In the genomic region with DNA sequence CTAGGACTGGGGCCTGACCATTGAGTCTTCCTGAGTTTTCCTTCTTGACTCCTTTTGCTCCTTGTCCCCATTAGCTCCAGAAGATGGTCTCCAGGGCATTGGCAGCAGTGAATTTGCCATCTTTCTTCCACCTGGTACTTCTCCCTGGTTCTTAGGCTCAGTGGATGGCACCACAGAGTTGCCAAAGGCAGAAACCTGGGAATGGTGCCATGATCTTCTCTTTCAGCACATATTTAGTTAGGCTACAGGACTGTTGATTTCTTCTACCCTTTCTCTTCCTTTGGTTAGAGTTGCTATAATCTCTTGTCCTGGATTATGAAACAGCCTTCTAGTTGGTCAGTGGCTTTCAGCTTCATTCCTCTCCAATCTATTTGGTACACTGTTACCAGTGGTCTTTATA, we compare ENCODE assay signal across 26 cellular contexts.
"Had no signal": no experiment of that assay in that cellular context is flagged by ENCODE, and none has a peak within 500 bp of the region (broad histone marks: within the 10 kb centered on the region; RNA-seq: fewer than 3 reads in every experiment).

No MANE protein-coding gene starts in this region.

- DNase-seq: activated CD4-positive, alpha-beta T cell treated with anti-CD3 and anti-CD28 coated beads for 1 hour; activated CD4-positive, alpha-beta T cell treated with anti-CD3 and anti-CD28 coated beads, Interleukin-2, amount 10 ng/mL, durations not matched to agents 24 days and 14 days; activated CD4-positive, alpha-beta T cell treated with anti-CD3 and anti-CD28 coated beads, Interleukin-2, amount 50 U/mL, for 48 hours; activated CD8-positive, alpha-beta memory T cell treated with anti-CD3 and anti-CD28 coated beads, Interleukin-2, amount 10 ng/mL, durations not matched to agents 7 days and 5 days; activated effector memory CD4-positive, alpha-beta T cell treated with Interleukin-2 at 50 U/mL for 16 hours; activated naive CD4-positive, alpha-beta T cell; activated T-cell treated with anti-CD3 and anti-CD28 coated beads, Interleukin-2, amount 50 U/mL, for 24 hours; aorta; Karpas-422; NCI-H1048; NCI-H146; NCI-H187 treated with DMSO at 0.1 percent for 48 hours; NCI-H2081 treated with DMSO at 0.1 percent for 48 hours; NCI-H526; NCI-H774; NK-92 treated with Interleukin-12 subunit alpha and Interleukin-12 subunit beta, amount 100 ng/mL, for 24 hours; Peyer's patch; SHP77 treated with DMSO at 0.1 percent for 48 hours; T-helper 17 cell; T-helper 9 cell had no signal

- H3K9me3 ChIP-seq: Peyer's patch had no signal

- H3K4me3 ChIP-seq: K562, Peyer's patch had no signal

- H3K27ac ChIP-seq: Peyer's patch, RWPE1 had no signal

- H3K9me3 Mint-ChIP-seq: activated CD4-positive, alpha-beta T cell treated with anti-CD3 and anti-CD28 coated beads, Interleukin-2, amount 10 ng/mL, durations not matched to agents 24 days and 14 days; activated naive CD4-positive, alpha-beta T cell treated with anti-CD3 and anti-CD28 coated beads, Interleukin-2, amount 50 U/mL, for 24 hours; activated T-cell treated with anti-CD3 and anti-CD28 coated beads, Interleukin-2, amount 50 U/mL, for 24 hours; activated T-helper 1 cell treated with anti-CD3 and anti-CD28 coated beads, Interleukin-12 subunit alpha, Interleukin-12 subunit beta, Interleukin-2, Interleukin-4 antibody, amounts not matched to agents 30 ng/mL and 10 ng/mL and 1 ng/mL, durations not matched to agents 14 hours and 24 hours and 36 hours; WTC11 had no signal

- FAIRE-seq: bronchial epithelial cell, K562 had no signal

- H3K4me3 Mint-ChIP-seq: activated CD4-positive, alpha-beta T cell treated with anti-CD3 and anti-CD28 coated beads, Interleukin-2, amount 10 ng/mL, durations not matched to agents 24 days and 14 days; activated CD8-positive, alpha-beta memory T cell treated with anti-CD3 and anti-CD28 coated beads, Interleukin-2, amount 10 ng/mL, durations not matched to agents 7 days and 5 days; activated naive CD4-positive, alpha-beta T cell treated with anti-CD3 and anti-CD28 coated beads, Interleukin-2, amount 50 U/mL, for 24 hours; activated T-cell treated with anti-CD3 and anti-CD28 coated beads, Interleukin-2, amount 50 U/mL, for 24 hours; activated T-helper 1 cell treated with anti-CD3 and anti-CD28 coated beads, Interleukin-12 subunit alpha, Interleukin-12 subunit beta, Interleukin-2, Interleukin-4 antibody, amounts not matched to agents 30 ng/mL and 10 ng/mL and 1 ng/mL, durations not matched to agents 14 hours and 24 hours and 36 hours; T-helper 17 cell; WTC11 had no signal

- H3K27me3 Mint-ChIP-seq: activated CD4-positive, alpha-beta T cell treated with anti-CD3 and anti-CD28 coated beads, Interleukin-2, amount 10 ng/mL, durations not matched to agents 24 days and 14 days; activated CD8-positive, alpha-beta memory T cell treated with anti-CD3 and anti-CD28 coated beads, Interleukin-2, amount 10 ng/mL, durations not matched to agents 7 days and 5 days; activated naive CD4-positive, alpha-beta T cell treated with anti-CD3 and anti-CD28 coated beads, Interleukin-2, amount 50 U/mL, for 24 hours; activated T-cell treated with anti-CD3 and anti-CD28 coated beads, Interleukin-2, amount 50 U/mL, for 24 hours; T-helper 17 cell had no signal

- H3K36me3 ChIP-seq: Peyer's patch had no signal

- ATAC-seq: activated CD8-positive, alpha-beta memory T cell treated with anti-CD3 and anti-CD28 coated beads, Interleukin-2, amount 10 ng/mL, durations not matched to agents 7 days and 5 days; K562; T-helper 17 cell; WTC11 had no signal

- H3K36me3 Mint-ChIP-seq: WTC11 had no signal

- H3K27ac Mint-ChIP-seq: activated CD4-positive, alpha-beta T cell treated with anti-CD3 and anti-CD28 coated beads, Interleukin-2, amount 10 ng/mL, durations not matched to agents 24 days and 14 days; activated CD8-positive, alpha-beta memory T cell treated with anti-CD3 and anti-CD28 coated beads, Interleukin-2, amount 10 ng/mL, durations not matched to agents 7 days and 5 days; activated naive CD4-positive, alpha-beta T cell treated with anti-CD3 and anti-CD28 coated beads, Interleukin-2, amount 50 U/mL, for 24 hours; activated T-cell treated with anti-CD3 and anti-CD28 coated beads, Interleukin-2, amount 50 U/mL, for 24 hours; activated T-helper 1 cell treated with anti-CD3 and anti-CD28 coated beads, Interleukin-12 subunit alpha, Interleukin-12 subunit beta, Interleukin-2, Interleukin-4 antibody, amounts not matched to agents 30 ng/mL and 10 ng/mL and 1 ng/mL, durations not matched to agents 14 hours and 24 hours and 36 hours; T-helper 17 cell; WTC11 had no signal

- H3K27me3 ChIP-seq: Peyer's patch had no signal
